ENCODE assay signal across 19 cellular contexts in genomic region chr12:107053709-107054108, GRCh38. TPM values are rescaled to one million over a fixed set of nuclear protein-coding genes. Genes with fewer than 3 reads are reported as not detected.
A peak's percentile ranks its signal among the peaks of the same experiment; 100 is the strongest.
DNase-seq lines count a peak whose midpoint lies in the region; TF ChIP-seq lines count a peak whose summit lies in the region.
"Had no signal": no experiment of that assay in that cellular context is flagged by ENCODE, and none has a peak within 500 bp of the region (broad histone marks: within the 10 kb centered on the region; RNA-seq: fewer than 3 reads in every experiment).

No MANE protein-coding gene starts in this region.

- H3K9me3 ChIP-seq in HEK293 (ENCODE audit: control insufficient read depth, insufficient read depth, low read depth, low read length) (no peaks in the 10 kb centered on the region; the same call in 1 of the 2 replicates), sigmoid colon (no peaks in the 10 kb centered on the region)
- H3K9me3 ChIP-seq: A549, BE2C had no signal

- H3K36me3 Mint-ChIP-seq in activated T-helper 2 cell treated with anti-CD3 and anti-CD28 coated beads, Interferon-gamma antibody, Interleukin-2, Interleukin-4, amounts not matched to agents 10 μg/mL and 5 μg/mL and 100 μg/mL, durations not matched to agents 14 hours and 24 hours and 36 hours (ENCODE audit: low read depth) = no peaks in the 10 kb centered on the region

- intact Hi-C loops in sigmoid colon (cut with DNase I) = no loop called here
- intact Hi-C loops in activated T-helper 2 cell treated with anti-CD3 and anti-CD28 coated beads, Interferon-gamma antibody, Interleukin-2, Interleukin-4, amounts not matched to agents 10 μg/mL and 5 μg/mL and 100 μg/mL, durations not matched to agents 14 hours and 24 hours and 36 hours (cut with micrococcal nuclease) = no loop called here

- DNase-seq in DMS53 (lab: John Stamatoyannopoulos, UW) = peak; percentile 14
- no peak for DNase-seq in DMS53 treated with DMSO at 0.1 percent for 48 hours (lab: John Stamatoyannopoulos, UW; ENCODE audit: unreplicated experiment)
- peak; percentile 17 for DNase-seq in ACHN
- DNase-seq in sigmoid colon = no peak
- DNase-seq in activated T-helper 2 cell treated with anti-CD3 and anti-CD28 coated beads, Interferon-gamma antibody, Interleukin-2, Interleukin-4, amounts not matched to agents 10 μg/mL and 5 μg/mL and 100 μg/mL, durations not matched to agents 14 hours and 24 hours and 36 hours (ENCODE audit: low spot score) = no peak
- DNase-seq: BE2C; C1 segment of cervical spinal cord; CD4-positive, alpha-beta memory T cell; CD4-positive, CD25-positive, alpha-beta regulatory T cell; CD8-positive, alpha-beta memory T cell; COR-L47; DMS 273 treated with DMSO at 0.1 percent for 48 hours; DMS79 treated with DMSO at 0.1 percent for 48 hours; GF-D8 had no signal

- H3K4me3 ChIP-seq in HEK293 (ENCODE audit: low read depth, low read length) = no peak overlapping the region
- H3K4me3 ChIP-seq in sigmoid colon = no peak overlapping the region
- H3K4me3 ChIP-seq: A549, BLaER1 had no signal

- no peak overlapping the region for H3K4me3 Mint-ChIP-seq in activated T-helper 2 cell treated with anti-CD3 and anti-CD28 coated beads, Interferon-gamma antibody, Interleukin-2, Interleukin-4, amounts not matched to agents 10 μg/mL and 5 μg/mL and 100 μg/mL, durations not matched to agents 14 hours and 24 hours and 36 hours (ENCODE audit: low read depth)
- H3K4me3 Mint-ChIP-seq: CD14-positive monocyte; CD4-positive, alpha-beta memory T cell; CD4-positive, CD25-positive, alpha-beta regulatory T cell had no signal

- CTCF ChIA-PET in HEK293 (lab: Yijun Ruan, JAX) = interaction anchor here (0.6 to 0.7 kb wide), 2 partner anchors 9 to 81 kb away, joined by 3 read pairs; no protein-coding TSS in a partner anchor

- H3K9me3 Mint-ChIP-seq in activated T-helper 2 cell treated with anti-CD3 and anti-CD28 coated beads, Interferon-gamma antibody, Interleukin-2, Interleukin-4, amounts not matched to agents 10 μg/mL and 5 μg/mL and 100 μg/mL, durations not matched to agents 14 hours and 24 hours and 36 hours = peaks cover 19% of the 10 kb centered on the region

- TF ChIP-seq CTCF in HEK293 (tag by site-specific recombination; IDR thresholded peaks at IDR 0.05) = no peak
- no peak for TF ChIP-seq CTCF in sigmoid colon (IDR thresholded peaks at IDR 0.05)

- TF ChIP-seq POLR2A in sigmoid colon (IDR thresholded peaks at IDR 0.05) = no peak

- no peaks in the 10 kb centered on the region for H3K4me1 ChIP-seq in HEK293 (ENCODE audit: control insufficient read depth, insufficient read depth, low read length)
- peaks cover 0 to 37% (median 16%) of the 10 kb centered on the region in 4 donors for H3K4me1 ChIP-seq in sigmoid colon
- H3K4me1 ChIP-seq: BE2C, BLaER1 had no signal

- POLR2A ChIA-PET in HEK293 (lab: Yijun Ruan, JAX) = no interaction called here

- H3K27me3 ChIP-seq in sigmoid colon = no peaks in the 10 kb centered on the region
- H3K27me3 ChIP-seq: BE2C, BLaER1 had no signal

- H3K36me3 ChIP-seq in HEK293 (ENCODE audit: control insufficient read depth in 2 of 2, insufficient read depth in 1 of 2, low read length in 2 of 2) = no peaks in the 10 kb centered on the region
- H3K36me3 ChIP-seq in sigmoid colon = no peaks in the 10 kb centered on the region
- H3K36me3 ChIP-seq: BE2C had no signal

- in situ Hi-C loops in ACHN (cut with HindIII; ENCODE audit: low pct_ligation_motif_present, low pct_unique_long_range_greater_than_20kb, low sequenced_read_pairs) = no loop called here

- no peak overlapping the region for H3K27ac Mint-ChIP-seq in activated T-helper 2 cell treated with anti-CD3 and anti-CD28 coated beads, Interferon-gamma antibody, Interleukin-2, Interleukin-4, amounts not matched to agents 10 μg/mL and 5 μg/mL and 100 μg/mL, durations not matched to agents 14 hours and 24 hours and 36 hours
- H3K27ac Mint-ChIP-seq: CD14-positive monocyte; CD4-positive, CD25-positive, alpha-beta regulatory T cell; CD8-positive, alpha-beta memory T cell had no signal

- TF ChIP-seq EP300 in sigmoid colon (IDR thresholded peaks at IDR 0.05) = no peak

- no peak overlapping the region for H3K27ac ChIP-seq in HEK293 (ENCODE audit: extremely low read depth, low read depth, low read length)
- no peak overlapping the region for H3K27ac ChIP-seq in sigmoid colon
- H3K27ac ChIP-seq: 22Rv1, A549, BLaER1 had no signal

- WGBS in sigmoid colon, 2 donors = 96 to 98% methylated on average over 2 of the region's 2 CpGs

- H3K27me3 Mint-ChIP-seq in activated T-helper 2 cell treated with anti-CD3 and anti-CD28 coated beads, Interferon-gamma antibody, Interleukin-2, Interleukin-4, amounts not matched to agents 10 μg/mL and 5 μg/mL and 100 μg/mL, durations not matched to agents 14 hours and 24 hours and 36 hours (ENCODE audit: low read depth) = peaks cover 2% of the 10 kb centered on the region
- H3K27me3 Mint-ChIP-seq: CD4-positive, alpha-beta memory T cell; CD4-positive, CD25-positive, alpha-beta regulatory T cell; CD8-positive, alpha-beta memory T cell had no signal

- H3K4me1 Mint-ChIP-seq in activated T-helper 2 cell treated with anti-CD3 and anti-CD28 coated beads, Interferon-gamma antibody, Interleukin-2, Interleukin-4, amounts not matched to agents 10 μg/mL and 5 μg/mL and 100 μg/mL, durations not matched to agents 14 hours and 24 hours and 36 hours (ENCODE audit: low read depth) = peaks cover 6% of the 10 kb centered on the region
- H3K4me1 Mint-ChIP-seq: CD14-positive monocyte had no signal

TF ChIP-seq in HEK293, 187 proteins besides CTCF, POLR2A, EP300 and RAD21:
- TF ChIP-seq HIC1 (tag by site-specific recombination; IDR thresholded peaks at IDR 0.05) = no peak
- TF ChIP-seq SETDB1 (IDR thresholded peaks at IDR 0.05; ENCODE audit: insufficient read length, low read length) = peak; percentile 96
- TF ChIP-seq ZNF529 (tag by site-specific recombination; IDR thresholded peaks at IDR 0.05; ENCODE audit: insufficient replicate concordance) = peak; percentile 40
- peak; percentile 86 for TF ChIP-seq ZNF558 (tag by site-specific recombination; IDR thresholded peaks at IDR 0.05)
- no peak for TF ChIP-seq SP3 (tag by site-specific recombination; IDR thresholded peaks at IDR 0.05)
- TF ChIP-seq ZBTB49 (tag by site-specific recombination; IDR thresholded peaks at IDR 0.05; ENCODE audit: low read depth) = no peak

RNA-seq across cellular contexts. Expression of gene CRY1, which starts 39.6 kb away (rescaled TPM):
- total RNA-seq in sigmoid colon = 10 to 100 TPM; 20.3 to 40.4 (median 27.3) TPM
- 1 to 10 TPM; 7.2 to 9.7 (median 7.7) TPM for polyA plus RNA-seq in sigmoid colon
- 25.4 and 26.0 TPM in 2 replicates for total RNA-seq in activated T-helper 2 cell treated with anti-CD3 and anti-CD28 coated beads, Interferon-gamma antibody, Interleukin-2, Interleukin-4, amounts not matched to agents 10 μg/mL and 5 μg/mL and 100 μg/mL, durations not matched to agents 14 hours and 24 hours and 36 hours

Comparison
In these comparisons a context has a peak if more than half of its experiments do, and no peak if none do; other contexts are left out.
1. DNase-seq: peak in DMS53 (single experiment) and ACHN (single experiment); none in DMS53 treated with DMSO at 0.1 percent for 48 hours (single experiment), sigmoid colon (single experiment) and activated T-helper 2 cell treated with anti-CD3 and anti-CD28 coated beads, Interferon-gamma antibody, Interleukin-2, Interleukin-4, amounts not matched to agents 10 μg/mL and 5 μg/mL and 100 μg/mL, durations not matched to agents 14 hours and 24 hours and 36 hours (single experiment).